In the genomic region with DNA sequence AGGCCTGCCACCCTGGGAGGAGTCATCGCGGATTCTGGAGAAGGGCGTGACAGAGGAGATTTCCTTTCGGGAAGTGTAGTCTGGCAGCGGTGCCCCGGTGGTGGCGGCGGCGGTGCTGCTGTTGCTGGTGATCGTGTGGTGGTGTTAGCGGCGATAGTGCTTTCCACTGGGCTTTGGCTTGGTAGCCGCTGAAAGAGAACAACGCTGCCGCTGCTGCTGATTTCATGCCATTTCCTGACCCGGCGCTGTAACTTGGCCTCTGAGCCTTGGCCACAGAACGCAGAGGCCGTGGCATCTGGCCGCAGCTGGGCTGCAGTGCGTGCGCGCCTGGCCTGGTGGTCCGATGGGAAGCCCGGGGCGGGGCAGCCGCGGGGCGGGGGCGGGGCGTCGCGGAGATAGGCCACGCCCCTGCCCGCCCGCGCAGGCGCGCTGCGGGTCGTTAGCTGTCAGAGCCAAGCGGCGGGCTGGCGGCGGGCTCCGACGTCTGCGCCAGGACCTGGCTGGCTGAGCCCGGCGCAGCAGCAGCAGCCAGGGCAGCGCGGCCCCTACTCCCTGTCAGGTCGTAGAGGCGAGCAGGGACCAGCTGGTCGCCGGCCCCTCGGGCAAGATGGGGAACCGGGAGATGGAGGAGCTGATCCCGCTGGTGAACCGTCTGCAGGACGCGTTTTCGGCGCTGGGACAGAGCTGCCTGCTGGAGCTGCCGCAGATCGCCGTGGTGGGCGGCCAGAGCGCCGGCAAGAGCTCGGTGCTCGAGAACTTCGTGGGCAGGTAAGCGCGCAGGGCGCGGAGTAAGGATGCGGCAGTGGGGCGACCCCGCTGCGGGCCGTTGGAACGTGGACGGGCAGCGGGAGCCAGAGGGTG, we compare ENCODE assay signal across 8 cellular contexts. TPM values are rescaled to one million over a fixed set of nuclear protein-coding genes. Genes with fewer than 3 reads are reported as not detected.
A peak's percentile ranks its signal among the peaks of the same experiment; 100 is the strongest.
DNase-seq lines count a peak whose midpoint lies in the region; TF ChIP-seq lines count a peak whose summit lies in the region.

Gene DNM3 (plus strand): TSS at position 449 of the 861 bp plus-strand sequence. CDS start 159 bp downstream, at position 608.

- H3K27me3 ChIP-seq in MG63 (peaks cover 18% of the 10 kb centered on the region), left ventricle myocardium inferior (ENCODE audit: low read depth) (peaks cover 18% of the 10 kb centered on the region)

- H3K27ac ChIP-seq in left ventricle myocardium inferior (replicated peaks) = peak within 1 kb of the TSS; percentile 75

- H3K9me3 Mint-ChIP-seq in progenitor cell of endocrine pancreas (ENCODE audit: low read depth) = no peaks in the 10 kb centered on the region
- H3K9me3 Mint-ChIP-seq in type B pancreatic cell = no peaks in the 10 kb centered on the region

- H3K9me3 ChIP-seq in MG63 = 0 out of 2 replicates have a peak, but pooled peaks cover 3% of the 10 kb centered on the region
- no peaks in the 10 kb centered on the region for H3K9me3 ChIP-seq in left ventricle myocardium inferior (replicated peaks)

- H3K4me3 ChIP-seq in MG63 (peak within 1 kb of the TSS; percentile 54), left ventricle myocardium inferior (peak within 1 kb of the TSS; percentile 86)

- H3K4me3 Mint-ChIP-seq in progenitor cell of endocrine pancreas (ENCODE audit: low read depth) = peak within 1 kb of the TSS; percentile 82
- H3K4me3 Mint-ChIP-seq in type B pancreatic cell = peak within 1 kb of the TSS; percentile 92

- H3K4me1 Mint-ChIP-seq in progenitor cell of endocrine pancreas (ENCODE audit: low read depth) (peaks cover 8% of the 10 kb centered on the region), type B pancreatic cell (ENCODE audit: unreplicated experiment) (peaks cover 15% of the 10 kb centered on the region)

- H3K27me3 Mint-ChIP-seq in progenitor cell of endocrine pancreas = peaks cover 61% of the 10 kb centered on the region
- peaks cover 59% of the 10 kb centered on the region for H3K27me3 Mint-ChIP-seq in type B pancreatic cell

- H3K27ac Mint-ChIP-seq in progenitor cell of endocrine pancreas = peak within 1 kb of the TSS; percentile 94
- peak within 1 kb of the TSS; percentile 57 for H3K27ac Mint-ChIP-seq in type B pancreatic cell

- no peak for TF ChIP-seq CTCF in left ventricle myocardium inferior (IDR thresholded peaks at IDR 0.05; ENCODE audit: borderline replicate concordance)
- no peak for TF ChIP-seq CTCF in progenitor cell of endocrine pancreas (IDR thresholded peaks at IDR 0.05; ENCODE audit: unreplicated experiment)
- TF ChIP-seq CTCF in type B pancreatic cell (conservative IDR thresholded peaks at IDR 0.05) = no peak

- intact Hi-C loops in left ventricle myocardium inferior (cut with micrococcal nuclease) = no loop called here

- H3K36me3 Mint-ChIP-seq in progenitor cell of endocrine pancreas (ENCODE audit: insufficient read depth) (no peaks in the 10 kb centered on the region), type B pancreatic cell (peaks cover 4% of the 10 kb centered on the region)

- DNase-seq in EH (ENCODE audit: low read depth) (peak; percentile 82), H4 (ENCODE audit: low spot score) (peak; percentile 60), MG63 (peak; percentile 74), SW480 (ENCODE audit: low spot score) (peak; percentile 77), amniotic stem cell (lab: John Stamatoyannopoulos, UW) (peak; percentile 68), left ventricle myocardium inferior (peak; percentile 82), progenitor cell of endocrine pancreas (ENCODE audit: low spot score, unreplicated experiment) (peak; percentile 84), type B pancreatic cell (ENCODE audit: extremely low spot score, unreplicated experiment) (peak; percentile 92)

- H3K4me1 ChIP-seq in left ventricle myocardium inferior = peaks cover 16% of the 10 kb centered on the region

- no peaks in the 10 kb centered on the region for H3K36me3 ChIP-seq in MG63
- H3K36me3 ChIP-seq in left ventricle myocardium inferior = no peaks in the 10 kb centered on the region

RNA-seq across cellular contexts. Expression of gene DNM3, which starts in this region (rescaled TPM):
- total RNA-seq in H4 (2014; rRNA removed; shearing (Covaris generic)) = 0.99 and 1.3 TPM in 2 replicates
- 0.10 TPM in 1 of 2 replicates, not detected in the other for total RNA-seq in MG63 (2014; rRNA removed; shearing (Covaris generic); ENCODE audit: low replicate concordance)
- total RNA-seq in left ventricle myocardium inferior (1.2 TPM), progenitor cell of endocrine pancreas (0.48 and 1.1 TPM in 2 replicates), type B pancreatic cell (ENCODE audit: low replicate concordance) (1.2 and 2.1 TPM in 2 replicates)

Comparison
In these comparisons a context has a peak if more than half of its experiments do, and no peak if none do; other contexts are left out.
1. Peak in every context shown above with its lines: DNase-seq, H3K4me3 ChIP-seq and H3K27ac ChIP-seq.
2. Peak in DNase-seq and H3K4me3 ChIP-seq in MG63; RNA of the gene not detected or under 1 TPM.